In the genomic region with DNA sequence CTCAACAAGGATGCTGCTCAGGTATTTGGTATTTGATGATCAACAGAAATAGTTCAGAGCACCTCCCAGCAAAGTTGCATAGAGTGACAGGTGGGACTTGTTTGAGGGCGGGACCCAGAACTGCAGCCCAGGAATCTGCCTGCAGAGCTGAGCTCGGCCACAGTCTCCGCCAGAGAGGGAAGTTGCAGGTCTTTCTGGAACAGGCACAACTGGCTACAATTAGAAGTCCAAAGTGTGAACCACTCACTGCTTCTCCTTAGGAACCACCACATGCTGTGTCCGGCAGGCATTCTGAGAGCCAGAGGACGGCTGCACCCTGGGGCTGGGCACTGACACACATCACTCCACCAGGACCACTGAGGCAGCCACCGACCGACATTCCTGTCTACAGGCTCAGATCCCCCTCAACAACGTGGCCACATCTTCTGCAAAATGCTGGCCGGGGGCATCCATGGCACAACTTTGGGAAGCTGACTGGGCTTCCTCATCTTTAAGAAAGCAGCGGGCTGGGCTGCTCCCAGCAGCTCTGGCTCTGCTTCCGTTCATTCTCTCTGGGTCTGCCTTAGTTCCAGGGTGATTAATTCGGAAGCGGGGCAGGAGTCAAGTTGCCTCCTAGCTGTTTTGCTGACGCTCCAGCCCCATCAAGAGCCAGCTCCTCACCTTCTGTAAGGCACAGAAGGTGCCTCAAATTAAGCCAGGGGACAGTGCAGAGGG, we compare ENCODE assay signal across 9 cellular contexts. TPM values are rescaled to one million over a fixed set of nuclear protein-coding genes. Genes with fewer than 3 reads are reported as not detected.
A peak's percentile ranks its signal among the peaks of the same experiment; 100 is the strongest.
DNase-seq lines count a peak whose midpoint lies in the region; ATAC-seq and TF ChIP-seq lines count a peak whose summit lies in the region.
"Had no signal": no experiment of that assay in that cellular context is flagged by ENCODE, and none has a peak within 500 bp of the region (broad histone marks: within the 10 kb centered on the region; RNA-seq: fewer than 3 reads in every experiment).

No MANE protein-coding gene starts in this region.

- peaks cover 25% of the 10 kb centered on the region for H3K9me3 Mint-ChIP-seq in neural progenitor cell

- CTCF ChIA-PET in PC-9 (lab: Charles Lee): no interaction called here

- BruUV-seq in PC-9 (replicated peaks; lab: Mats Ljungman, UMichigan): no TSS peak

- H3K9me3 ChIP-seq in PC-9 (ENCODE audit: insufficient read depth, low read depth): no peaks in the 10 kb centered on the region; the same call in none of the 2 replicates
- H3K9me3 ChIP-seq in neural progenitor cell (ENCODE audit: low read depth): no peaks in the 10 kb centered on the region

- peaks cover 4% of the 10 kb centered on the region for H3K36me3 Mint-ChIP-seq in neural progenitor cell

- no peak overlapping the region for H3K27ac Mint-ChIP-seq in neural progenitor cell

- peaks cover 31% of the 10 kb centered on the region for H3K4me1 ChIP-seq in PC-9 (replicated peaks; ENCODE audit: insufficient read depth)
- peaks cover 13% of the 10 kb centered on the region for H3K4me1 ChIP-seq in neural progenitor cell

- H3K36me3 ChIP-seq in PC-9 (ENCODE audit: low read depth) (no peaks in the 10 kb centered on the region), neural progenitor cell (no peaks in the 10 kb centered on the region)

- DNase-seq in D341Med (ENCODE audit: low spot score): peak; percentile 47
- peak; percentile 37 to 90 for DNase-seq in PC-9
- peak; percentile 27 for DNase-seq in fibroblast of pulmonary artery (ENCODE audit: low read depth)
- DNase-seq in neural progenitor cell (ENCODE audit: low spot score): peak; percentile 43
- no peak for DNase-seq in SIG-M5 (lab: John Stamatoyannopoulos, UW)
- no peak for DNase-seq in stimulated activated naive CD4-positive, alpha-beta T cell treated with Interleukin-2 at 50 U/mL for 16 hours (lab: John Stamatoyannopoulos, UW)
- no peak for DNase-seq in NCI-H1694 treated with DMSO at 0.1 percent for 48 hours (lab: John Stamatoyannopoulos, UW)
- DNase-seq: RPMI8226 had no signal

- TF ChIP-seq CTCF in PC-9 (conservative IDR thresholded peaks at IDR 0.05) (no peak), fibroblast of pulmonary artery (IDR thresholded peaks at IDR 0.05; ENCODE audit: low read length, missing control alignments) (no peak), neural progenitor cell (IDR thresholded peaks at IDR 0.05) (no peak)

- H3K4me3 ChIP-seq in PC-9 (peak overlapping the region; percentile 64), fibroblast of pulmonary artery (replicated peaks; ENCODE audit: low read depth, low read length) (peak overlapping the region; percentile 14), neural progenitor cell (peak overlapping the region; percentile 57)

- H3K79me2 ChIP-seq in PC-9 (ENCODE audit: low read depth): no peaks in the 10 kb centered on the region
- no peaks in the 10 kb centered on the region for H3K79me2 ChIP-seq in neural progenitor cell (ENCODE audit: low read depth)

- H3K4me2 ChIP-seq in PC-9 (peak overlapping the region; percentile 84), neural progenitor cell (peak overlapping the region; percentile 95)

- H3F3A ChIP-seq in PC-9 (ENCODE audit: insufficient read depth, low read depth): peaks cover 24% of the 10 kb centered on the region
- peaks cover 12% of the 10 kb centered on the region for H3F3A ChIP-seq in neural progenitor cell (ENCODE audit: low read depth)

- no peak for ATAC-seq in GM19455 (IDR thresholded peaks at IDR 0.05; ENCODE audit: unreplicated experiment)

- no peaks in the 10 kb centered on the region for H3K9me2 ChIP-seq in PC-9 (ENCODE audit: insufficient read depth)

- no peak overlapping the region for H3K9ac ChIP-seq in neural progenitor cell

- H3K27me3 Mint-ChIP-seq in neural progenitor cell (ENCODE audit: insufficient read depth, low read depth): peaks cover 34% of the 10 kb centered on the region

- POLR2A ChIA-PET in PC-9 (lab: Charles Lee; ENCODE audit: unreplicated experiment): no interaction called here

- intact Hi-C loops in PC-9 (cut with micrococcal nuclease; ENCODE audit: unreplicated experiment): no loop called here

- H3K4me1 Mint-ChIP-seq in neural progenitor cell: peaks cover 10% of the 10 kb centered on the region

- H4K20me1 ChIP-seq in PC-9 (ENCODE audit: insufficient read depth) (no peaks in the 10 kb centered on the region), neural progenitor cell (ENCODE audit: low read depth) (no peaks in the 10 kb centered on the region)

- H2AFZ ChIP-seq in PC-9 (peak overlapping the region; percentile 78), neural progenitor cell (replicated peaks) (peak overlapping the region; percentile 89)

- no peaks in the 10 kb centered on the region for H3K27me3 ChIP-seq in PC-9 (ENCODE audit: insufficient read depth, low read depth)
- peaks cover 51% of the 10 kb centered on the region for H3K27me3 ChIP-seq in neural progenitor cell

- peak overlapping the region; percentile 77 for H3K4me3 Mint-ChIP-seq in neural progenitor cell

- H3K27ac ChIP-seq in PC-9: no peak overlapping the region
- no peak overlapping the region for H3K27ac ChIP-seq in neural progenitor cell

RNA-seq across cellular contexts. Expression of gene SLC15A1, which starts 0.9 kb away (rescaled TPM):
- total RNA-seq in PC-9 (2021) (0.55 and 0.65 TPM in 2 replicates), neural progenitor cell (ENCODE audit: low replicate concordance) (not detected in 2 replicates)

Comparison
In these comparisons a context has a peak if more than half of its experiments do, and no peak if none do; other contexts are left out.
1. DNase-seq: peak in D341Med (single experiment), PC-9 (2 of 2), fibroblast of pulmonary artery (single experiment) and neural progenitor cell (single experiment); none in SIG-M5 (single experiment), stimulated activated naive CD4-positive, alpha-beta T cell treated with Interleukin-2 at 50 U/mL for 16 hours (single experiment) and NCI-H1694 treated with DMSO at 0.1 percent for 48 hours (single experiment).
2. H3K4me3 ChIP-seq: peak in every context shown above with its lines; median percentile 64 in PC-9; 57 in neural progenitor cell; 14 in fibroblast of pulmonary artery.